Comparison of ENCODE assay signal across 23 cellular contexts in the genomic region with DNA sequence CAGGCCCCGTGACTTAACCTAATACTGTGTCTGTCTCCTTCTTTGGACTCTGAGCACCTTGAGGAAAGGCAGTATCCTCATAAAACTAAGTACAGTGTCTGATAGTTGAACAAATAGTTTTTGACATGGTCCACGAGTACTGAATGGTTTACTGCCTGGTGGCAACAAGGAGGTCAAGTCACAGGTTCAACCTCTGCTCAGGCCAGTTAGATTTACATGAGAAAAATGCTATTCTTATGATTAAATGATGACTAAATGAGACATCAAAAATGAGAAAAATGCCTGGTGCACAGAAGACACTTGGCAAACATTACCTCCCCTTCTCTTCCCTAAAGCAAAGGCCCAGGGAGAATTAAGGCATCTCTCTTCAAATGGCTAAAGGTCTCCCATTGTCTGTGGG.
"Had no signal": no experiment of that assay in that cellular context is flagged by ENCODE, and none has a peak within 500 bp of the region (broad histone marks: within the 10 kb centered on the region; RNA-seq: fewer than 3 reads in every experiment).

No MANE protein-coding gene starts in this region.

- H3K9ac ChIP-seq: parathyroid adenoma had no signal

- H3K27ac ChIP-seq: breast epithelium, epithelial cell of prostate, heart right ventricle, lower lobe of right lung, parathyroid adenoma, testis, vagina had no signal

- H3K4me3 ChIP-seq: breast epithelium, heart right ventricle, lower lobe of right lung, mucosa of descending colon, testis, vagina had no signal

- H3K36me3 ChIP-seq: breast epithelium had no signal

- H2AFZ ChIP-seq: parathyroid adenoma had no signal

- ATAC-seq: activated CD4-positive, CD25-positive, alpha-beta regulatory T cell treated with anti-CD3 and anti-CD28 coated beads, Interleukin-2, amount 50 U/mL, for 24 hours; activated CD8-positive, alpha-beta T cell treated with anti-CD3 and anti-CD28 coated beads, Interleukin-2, amount 10 ng/mL, durations not matched to agents 7 days and 5 days; heart right ventricle; left lobe of liver; mucosa of descending colon; sciatic nerve; stimulated activated naive B cell treated with anti-CD40 and anti-IgM and Interleukin-4, amounts not matched to agents 10 μg/mL and 1 μg/mL and 100 μg/mL, for 72 hours had no signal

- H3K27me3 ChIP-seq: breast epithelium, heart right ventricle, testis, vagina had no signal

- DNase-seq: activated CD4-positive, alpha-beta T cell treated with anti-CD3 and anti-CD28 coated beads, Interleukin-2, amount 50 U/mL, for 1 hour; activated CD8-positive, alpha-beta T cell treated with anti-CD3 and anti-CD28 coated beads, Interleukin-2, amount 10 ng/mL, durations not matched to agents 7 days and 5 days; activated naive CD4-positive, alpha-beta T cell treated with Interleukin-2 at 50 U/mL for 16 hours; activated naive CD8-positive, alpha-beta T cell treated with anti-CD3 and anti-CD28 coated beads for 36 hours; activated T-cell treated with anti-CD3 and anti-CD28 coated beads, Interleukin-2, amount 50 U/mL, for 1 hour; amniotic stem cell; cortex of kidney; heart right ventricle; lower lobe of right lung; mesendoderm; mucosa of descending colon; nephron progenitor cell; stimulated activated CD4-positive, alpha-beta T cell treated with anti-CD3 and anti-CD28 coated beads, Interleukin-2, amount 100 ng/mL, for 48 hours; stimulated activated CD8-positive, alpha-beta memory T cell treated with anti-CD3 and anti-CD28 coated beads, Interleukin-4, amount 100 ng/mL, for 48 hours; stimulated activated naive B cell treated with anti-CD40 and anti-IgM and Interleukin-4, amounts not matched to agents 10 μg/mL and 1 μg/mL and 100 μg/mL, for 72 hours; testis had no signal

- H3K4me1 ChIP-seq: breast epithelium, heart right ventricle, lower lobe of right lung, parathyroid adenoma, testis, vagina had no signal

- H3K9me3 ChIP-seq: breast epithelium, heart right ventricle, lower lobe of right lung, mucosa of descending colon, testis, vagina had no signal
